In the genomic region with DNA sequence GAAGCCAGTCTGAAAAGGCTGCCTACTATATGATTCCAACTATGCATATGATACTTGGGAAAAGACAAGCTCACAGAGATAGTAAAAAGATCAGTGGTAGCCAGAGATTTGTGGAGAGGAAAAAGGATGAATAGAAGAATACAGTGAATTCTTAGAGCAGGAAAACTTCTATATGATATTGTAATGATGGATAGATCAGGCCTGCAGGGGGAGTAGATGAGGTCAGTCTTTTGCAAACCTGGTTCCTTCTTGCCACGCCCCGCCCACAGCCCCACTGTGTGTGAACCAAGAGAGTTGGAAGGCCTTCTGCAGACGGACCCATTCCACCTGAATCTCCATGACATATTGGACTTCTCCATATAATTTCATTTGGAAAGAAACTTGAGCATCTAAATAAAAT, we compare ENCODE assay signal across 11 cellular contexts. TPM values are rescaled to one million over a fixed set of nuclear protein-coding genes. Genes with fewer than 3 reads are reported as not detected.
DNase-seq lines count a peak whose midpoint lies in the region; ATAC-seq and TF ChIP-seq lines count a peak whose summit lies in the region.
"Had no signal": no experiment of that assay in that cellular context is flagged by ENCODE, and none has a peak within 500 bp of the region (broad histone marks: within the 10 kb centered on the region; RNA-seq: fewer than 3 reads in every experiment).

No MANE protein-coding gene starts in this region.

- ATAC-seq in Panc1 (no peak), omental fat pad (ENCODE audit: low FRiP score) (no peak)

- H3K18ac ChIP-seq in H9 (ENCODE audit: insufficient read length, low read depth, low read length): no peak overlapping the region

- no peak overlapping the region for H3K4ac ChIP-seq in H9 (ENCODE audit: low read depth, low read length)

- H3K14ac ChIP-seq in H9 (ENCODE audit: insufficient read depth, low read length): no peak overlapping the region

- in situ Hi-C loops in Panc1 (cut with HindIII; ENCODE audit: low pct_unique_long_range_greater_than_20kb, low sequenced_read_pairs): no loop called here
- in situ Hi-C loops in brain microvascular endothelial cell (cut with HindIII; ENCODE audit: low pct_ligation_motif_present, low sequenced_read_pairs): no loop called here

- H3K9ac ChIP-seq in H9 (ENCODE audit: extremely low read depth, insufficient read length, low read length): no peak overlapping the region

- no peak overlapping the region for H2AK5ac ChIP-seq in H9 (ENCODE audit: insufficient read length, low read length)

- peak; percentile 60 for TF ChIP-seq CTCF in H9 (conservative IDR thresholded peaks at IDR 0.05)
- TF ChIP-seq CTCF in Panc1 (IDR thresholded peaks at IDR 0.05): 0 out of 2 replicates have a peak, but pooled peaks have one; percentile 13
- TF ChIP-seq CTCF in omental fat pad (IDR thresholded peaks at IDR 0.05): no peak
- TF ChIP-seq CTCF in brain microvascular endothelial cell (IDR thresholded peaks at IDR 0.05; ENCODE audit: low read depth, low read length, missing control alignments): no peak

- H3K9me3 Mint-ChIP-seq in H9: no peaks in the 10 kb centered on the region

- no peak overlapping the region for H3K27ac Mint-ChIP-seq in H9

- no peaks in the 10 kb centered on the region for H3K23me2 ChIP-seq in H9 (ENCODE audit: insufficient read length, low read depth, low read length, poor library complexity, severe bottlenecking)

- H4K20me1 ChIP-seq in H9 (ENCODE audit: control insufficient read depth, insufficient read depth, insufficient read length): no peaks in the 10 kb centered on the region

- POLR2A ChIA-PET in Panc1 (lab: Charles Lee): no interaction called here

- H3K4me1 ChIP-seq in H9 (ENCODE audit: insufficient read depth, low read length) (no peaks in the 10 kb centered on the region), Panc1 (ENCODE audit: control insufficient read depth, insufficient read depth, low read length) (no peaks in the 10 kb centered on the region)

- H3K9me3 ChIP-seq in H9 (ENCODE audit: control insufficient read depth, low read depth, low read length) (no peaks in the 10 kb centered on the region), Panc1 (ENCODE audit: control insufficient read depth, insufficient read depth, low read depth, low read length) (no peaks in the 10 kb centered on the region)

- no peak overlapping the region for H4K5ac ChIP-seq in H9 (ENCODE audit: insufficient read length, low read depth, low read length)

- BruUV-seq in Panc1 (replicated peaks; lab: Mats Ljungman, UMichigan): no TSS peak

- H2BK15ac ChIP-seq in H9 (ENCODE audit: low read depth, low read length): no peak overlapping the region

- no peaks in the 10 kb centered on the region for H3K4me1 Mint-ChIP-seq in H9

- H3K27me3 ChIP-seq in H9 (ENCODE audit: insufficient read depth, low read length) (no peaks in the 10 kb centered on the region), Panc1 (ENCODE audit: control insufficient read depth, insufficient read depth, low read length) (no peaks in the 10 kb centered on the region), brain microvascular endothelial cell (replicated peaks) (no peaks in the 10 kb centered on the region)

- WGBS in H9 (ENCODE audit: extremely low coverage, insufficient read length, low lambda C conversion rate): no CpG with 5 or more reads among the region's 3 CpGs

- H3K4me3 Mint-ChIP-seq in H9: no peak overlapping the region

- H2BK12ac ChIP-seq in H9 (ENCODE audit: insufficient read length, low read depth, low read length): no peak overlapping the region

- no peaks in the 10 kb centered on the region for H3K79me1 ChIP-seq in H9 (ENCODE audit: insufficient read depth, low read depth, low read length, poor library complexity, severe bottlenecking)

- no peak overlapping the region for H4K91ac ChIP-seq in H9 (ENCODE audit: insufficient read length, low read depth, low read length)

- no peak overlapping the region for H2AFZ ChIP-seq in H9 (ENCODE audit: low read length)

- H2BK120ac ChIP-seq in H9 (ENCODE audit: low read depth, low read length, poor library complexity, severe bottlenecking): no peak overlapping the region

- CTCF ChIA-PET in Panc1 (lab: Charles Lee): no interaction called here

- no peak overlapping the region for H4K8ac ChIP-seq in H9 (replicated peaks; ENCODE audit: insufficient read length, low read depth, low read length)

- no peak overlapping the region for H2BK5ac ChIP-seq in H9 (ENCODE audit: insufficient read length, low read length)

- H3K23ac ChIP-seq in H9 (ENCODE audit: insufficient read length, low read depth, low read length): no peak overlapping the region

- no peak overlapping the region for H3K56ac ChIP-seq in H9 (ENCODE audit: insufficient read length, low read depth, low read length)

- peaks cover 17% of the 10 kb centered on the region for H3K27me3 Mint-ChIP-seq in H9 (ENCODE audit: low read depth)

- H3K27ac ChIP-seq in H9 (ENCODE audit: insufficient read length, low read depth, low read length) (no peak overlapping the region), Panc1 (ENCODE audit: low read length) (no peak overlapping the region), brain microvascular endothelial cell (no peak overlapping the region)

- H3K36me3 ChIP-seq in Panc1 (ENCODE audit: control insufficient read depth, insufficient read depth, low read length) (no peaks in the 10 kb centered on the region), brain microvascular endothelial cell (replicated peaks) (no peaks in the 10 kb centered on the region)

- intact Hi-C loops in Panc1 (cut with micrococcal nuclease; ENCODE audit: unreplicated experiment): no loop called here

- H2BK20ac ChIP-seq in H9 (ENCODE audit: low read depth, low read length, poor library complexity, severe bottlenecking): no peak overlapping the region

- H3K4me2 ChIP-seq in H9 (ENCODE audit: insufficient read depth, insufficient read length, low read length): no peak overlapping the region

- no peaks in the 10 kb centered on the region for H3K36me3 Mint-ChIP-seq in H9 (ENCODE audit: insufficient read depth in 1 of 3, low read depth in 3 of 3)

- DNase-seq in NCI-H82 (lab: John Stamatoyannopoulos, UW): peak; percentile 49
- DNase-seq in NCI-H82 treated with DMSO at 0.1 percent for 48 hours (lab: John Stamatoyannopoulos, UW; ENCODE audit: unreplicated experiment): no peak
- DNase-seq in H9: peak; percentile 73
- DNase-seq in Panc1 (ENCODE audit: low read depth, low spot score): no peak
- DNase-seq in iPS DF 4.7 (ENCODE audit: extremely low read depth, low spot score): peak; percentile 11
- DNase-seq in omental fat pad (ENCODE audit: low spot score): no peak
- DNase-seq in nucleus accumbens (lab: John Stamatoyannopoulos, UW): no peak
- DNase-seq in brain microvascular endothelial cell: no peak
- DNase-seq: activated effector memory CD4-positive, alpha-beta T cell treated with anti-CD3 and anti-CD28 coated beads, Interleukin-2, amount 50 U/mL, for 16 hours; NCI-H446 treated with DMSO at 0.1 percent for 48 hours had no signal

- no peaks in the 10 kb centered on the region for H3K79me2 ChIP-seq in H9 (ENCODE audit: insufficient read depth, low read length)

- H3T11ph ChIP-seq in H9 (ENCODE audit: low read length): no peak overlapping the region

- H3K4me3 ChIP-seq in Panc1 (ENCODE audit: low read depth in 2 of 2, low read length in 2 of 2): no peak overlapping the region
- H3K4me3 ChIP-seq in brain microvascular endothelial cell (ENCODE audit: low read depth, low read length): no peak overlapping the region

RNA-seq across cellular contexts. Expression of gene CCL8, which starts 0.8 kb away (rescaled TPM):
- not detected in 2 replicates for total RNA-seq in H9 (2021)
- not detected for total RNA-seq in Panc1 (2021; ENCODE audit: unreplicated experiment)
- not detected for polyA plus RNA-seq in Panc1 (2012; ENCODE audit: insufficient read length)
- total RNA-seq in omental fat pad: 1 to 10 TPM in 3 of 4 donors, under 1 TPM in 1; 0.56 to 3.4 (median 2.9) TPM

RNA-seq across cellular contexts. Expression of gene CCL11, which starts 32.9 kb away (rescaled TPM):
- total RNA-seq in H9 (2021) (not detected in 2 replicates), Panc1 (2021; ENCODE audit: unreplicated experiment) (not detected), omental fat pad (10 to 100 TPM in 1 of 4 donors, 1 to 10 TPM in 1, not detected in 2; 3.3 to 37.2 TPM)
- not detected for polyA plus RNA-seq in Panc1 (2012; ENCODE audit: insufficient read length)

RNA-seq across cellular contexts. Expression of gene CCL13, which starts 37.8 kb away (rescaled TPM):
- total RNA-seq in H9 (2021) (not detected in 2 replicates), Panc1 (2021; ENCODE audit: unreplicated experiment) (not detected), omental fat pad (10 to 100 TPM in 1 of 4 donors, 1 to 10 TPM in 3; 1.4 to 15.3 (median 4.1) TPM)
- not detected for polyA plus RNA-seq in Panc1 (2012; ENCODE audit: insufficient read length)

RNA-seq across cellular contexts. Expression of gene CCL1, which starts 44.6 kb away (rescaled TPM):
- total RNA-seq in H9 (2021) (not detected in 2 replicates), Panc1 (2021; ENCODE audit: unreplicated experiment) (not detected), omental fat pad (not detected)
- polyA plus RNA-seq in Panc1 (2012; ENCODE audit: insufficient read length): not detected
- total RNA-seq: mucosa of gallbladder had no signal

RNA-seq across cellular contexts. Expression of gene CCL7, which starts 48.5 kb away (rescaled TPM):
- not detected in 2 replicates for total RNA-seq in H9 (2021)
- total RNA-seq in Panc1 (2021; ENCODE audit: unreplicated experiment): 0.31 TPM
- polyA plus RNA-seq in Panc1 (2012; ENCODE audit: insufficient read length): not detected
- 1 to 10 TPM in 2 of 4 donors, not detected in 2; 1.9 to 3.5 TPM for total RNA-seq in omental fat pad
- total RNA-seq: mucosa of gallbladder had no signal

Comparison
In these comparisons a context has a peak if more than half of its experiments do, and no peak if none do; other contexts are left out.
1. DNase-seq: peak in NCI-H82 (single experiment), H9 (single experiment) and iPS DF 4.7 (single experiment); none in NCI-H82 treated with DMSO at 0.1 percent for 48 hours (single experiment), Panc1 (single experiment), omental fat pad (single experiment), nucleus accumbens (0 of 56) and brain microvascular endothelial cell (single experiment).
2. CTCF ChIP-seq: peak in H9 (single experiment) and Panc1 (single experiment); none in omental fat pad (0 of 3) and brain microvascular endothelial cell (single experiment).